In genomic region chr14:73633517-73634332, GRCh38 we compare ENCODE assay signal across 8 cellular contexts. TPM values are rescaled to one million over a fixed set of nuclear protein-coding genes. Genes with fewer than 3 reads are reported as not detected.
DNase-seq lines count a peak whose midpoint lies in the region; ATAC-seq, FAIRE-seq and TF ChIP-seq lines count a peak whose summit lies in the region.

No MANE protein-coding gene starts in this region.

- H3K27me3 ChIP-seq in Karpas-422 (ENCODE audit: low read length) (no peaks in the 10 kb centered on the region), gastroesophageal sphincter (no peaks in the 10 kb centered on the region), neuron (ENCODE audit: insufficient read depth, low read length) (peaks cover 10% of the 10 kb centered on the region)

- H4K20me1 ChIP-seq in Karpas-422 (ENCODE audit: insufficient read depth, low read depth, low read length) = no peaks in the 10 kb centered on the region

- H3K4me1 ChIP-seq in Karpas-422 (ENCODE audit: low read length) = no peaks in the 10 kb centered on the region
- peaks cover 0 to 20% (median 4%) of the 10 kb centered on the region in 3 donors for H3K4me1 ChIP-seq in gastroesophageal sphincter
- H3K4me1 ChIP-seq in neuron (ENCODE audit: insufficient read depth, low read length) = no peaks in the 10 kb centered on the region

- no peaks in the 10 kb centered on the region for H3K79me2 ChIP-seq in Karpas-422 (ENCODE audit: low read length)

- no peaks in the 10 kb centered on the region for H3K36me3 ChIP-seq in Karpas-422 (ENCODE audit: insufficient read depth, low read length)
- H3K36me3 ChIP-seq in gastroesophageal sphincter = no peaks in the 10 kb centered on the region
- H3K36me3 ChIP-seq in neuron (ENCODE audit: insufficient read depth, low read length) = no peaks in the 10 kb centered on the region

- ATAC-seq in gastroesophageal sphincter = peak; percentile 84
- no peak for ATAC-seq in HG03378 (IDR thresholded peaks at IDR 0.05; ENCODE audit: unreplicated experiment)

- H3K9me2 ChIP-seq in Karpas-422 (replicated peaks; ENCODE audit: insufficient read depth, low read length) = no peaks in the 10 kb centered on the region

- no peak overlapping the region for H3K9ac ChIP-seq in Karpas-422 (ENCODE audit: low read length)

- in situ Hi-C loops in SK-MEL-5 (cut with HindIII; ENCODE audit: low pct_unique_long_range_greater_than_20kb, low sequenced_read_pairs) = no loop called here

- FAIRE-seq in GM12891 (lab: Jason Lieb, UNC) = peak; percentile 76

- TF ChIP-seq CTCF in gastroesophageal sphincter (IDR thresholded peaks at IDR 0.05) = peak; percentile 77 to 96 (median 90)

- H3K4me3 ChIP-seq in Karpas-422 (ENCODE audit: low read length) (no peak overlapping the region), gastroesophageal sphincter (peak overlapping the region; percentile 57 to 65), neuron (ENCODE audit: low read length) (peak overlapping the region; percentile 47)

- no peak overlapping the region for H2AFZ ChIP-seq in Karpas-422 (ENCODE audit: low read length)
- peak overlapping the region; percentile 98 for H2AFZ ChIP-seq in neuron (ENCODE audit: low read depth, low read length)

- H3K4me2 ChIP-seq in Karpas-422 (ENCODE audit: low read depth, low read length, poor library complexity, severe bottlenecking) = no peak overlapping the region

- TF ChIP-seq POLR2A in GM12891 (IDR thresholded peaks at IDR 0.05; ENCODE audit: low read depth, low read length) (no peak), gastroesophageal sphincter (IDR thresholded peaks at IDR 0.05) (no peak)

- no peak for TF ChIP-seq EP300 in gastroesophageal sphincter (IDR thresholded peaks at IDR 0.05)

- WGBS in gastroesophageal sphincter (ENCODE audit: low coverage in 1 of 2), 2 donors = 0% methylated on average over 7 of the region's 54 CpGs; no CpG with 5 or more reads in 1 of the 2 donors

- DNase-seq in GM12891 (ENCODE audit: insufficient read length, low spot score) (peak; percentile 47), Karpas-422 (peak; percentile 72), SK-MEL-5 (ENCODE audit: low read depth, low spot score) (peak; percentile 75)
- DNase-seq in activated naive CD4-positive, alpha-beta T cell treated with anti-CD3 and anti-CD28 coated beads, Interleukin-2, amount 50 U/mL, for 16 hours = peak; percentile 59

- H3K9me3 ChIP-seq in Karpas-422 (ENCODE audit: low read length) (no peaks in the 10 kb centered on the region), gastroesophageal sphincter (no peaks in the 10 kb centered on the region), neuron (ENCODE audit: low read length) (no peaks in the 10 kb centered on the region)

- H3K27ac ChIP-seq in Karpas-422 (ENCODE audit: low read length) (no peak overlapping the region), gastroesophageal sphincter (peak overlapping the region; percentile 40 to 82 (median 81)), temporal lobe (ENCODE audit: low read depth, low read length) (peak overlapping the region; percentile 20)

TF ChIP-seq in GM12891, 5 proteins besides CTCF, POLR2A, EP300 and RAD21:
- TF ChIP-seq PAX5 (IDR thresholded peaks at IDR 0.05; ENCODE audit: insufficient read depth, low read length, severe bottlenecking) (no peak), POLR2AphosphoS5 (IDR thresholded peaks at IDR 0.05; ENCODE audit: low read depth, low read length) (no peak), TAF1 (IDR thresholded peaks at IDR 0.05; ENCODE audit: low read depth, low read length) (no peak), SPI1 (IDR thresholded peaks at IDR 0.05; ENCODE audit: low read depth, low read length) (no peak), POU2F2 (IDR thresholded peaks at IDR 0.05; ENCODE audit: low read depth, low read length) (no peak)

RNA-seq across cellular contexts. Expression of gene DNAL1, which starts 11.1 kb away (rescaled TPM):
- 2.5 TPM for polyA plus RNA-seq in GM12891 (2012; ENCODE audit: low read depth, missing spikeins)
- 7.6 and 11.7 TPM in 2 replicates for total RNA-seq in Karpas-422 (2014; rRNA removed; shearing (Covaris generic); ENCODE audit: low replicate concordance)
- total RNA-seq in SK-MEL-5 (2014; rRNA removed; shearing (Covaris generic)) = 7.1 and 15.1 TPM in 2 replicates
- 3.5 and 11.0 TPM in 2 replicates for polyA plus RNA-seq in SK-MEL-5 (2015; cell fraction: cytosol; rRNA removed)
- polyA plus RNA-seq in SK-MEL-5 (2015; cell fraction: nucleus; rRNA removed) = 6.5 and 9.7 TPM in 2 replicates
- 10 to 100 TPM in 2 of 4 donors, 1 to 10 TPM in 2; 8.9 to 18.2 (median 10.4) TPM for total RNA-seq in gastroesophageal sphincter
- 21.9 TPM for total RNA-seq in temporal lobe

RNA-seq across cellular contexts. Expression of gene ACOT6, which starts 21.4 kb away (rescaled TPM):
- not detected for polyA plus RNA-seq in GM12891 (2012; ENCODE audit: low read depth, missing spikeins)
- not detected in 2 replicates for total RNA-seq in Karpas-422 (2014; rRNA removed; shearing (Covaris generic); ENCODE audit: low replicate concordance)
- total RNA-seq in SK-MEL-5 (2014; rRNA removed; shearing (Covaris generic)) = 0.18 TPM in 1 of 2 replicates, not detected in the other
- polyA plus RNA-seq in SK-MEL-5 (2015; cell fraction: cytosol; rRNA removed) = not detected in 2 replicates
- 0.16 TPM in 1 of 2 replicates, not detected in the other for polyA plus RNA-seq in SK-MEL-5 (2015; cell fraction: nucleus; rRNA removed)
- total RNA-seq in gastroesophageal sphincter (not detected), temporal lobe (not detected)

RNA-seq across cellular contexts. Expression of gene ACOT4, which starts 42.1 kb away (rescaled TPM):
- 0.35 TPM for polyA plus RNA-seq in GM12891 (2012; ENCODE audit: low read depth, missing spikeins)
- total RNA-seq in Karpas-422 (2014; rRNA removed; shearing (Covaris generic); ENCODE audit: low replicate concordance) = 3.4 and 5.4 TPM in 2 replicates
- 0.11 and 0.43 TPM in 2 replicates for total RNA-seq in SK-MEL-5 (2014; rRNA removed; shearing (Covaris generic))
- 0.22 TPM in 1 of 2 replicates, not detected in the other for polyA plus RNA-seq in SK-MEL-5 (2015; cell fraction: cytosol; rRNA removed)
- 0.10 TPM in 1 of 2 replicates, not detected in the other for polyA plus RNA-seq in SK-MEL-5 (2015; cell fraction: nucleus; rRNA removed)
- total RNA-seq in gastroesophageal sphincter (under 1 TPM in 2 of 4 donors, not detected in 2; 0.31 to 0.50 TPM), temporal lobe (0.98 TPM)
